Comparison of ENCODE assay signal across 8 cellular contexts in the genomic region with DNA sequence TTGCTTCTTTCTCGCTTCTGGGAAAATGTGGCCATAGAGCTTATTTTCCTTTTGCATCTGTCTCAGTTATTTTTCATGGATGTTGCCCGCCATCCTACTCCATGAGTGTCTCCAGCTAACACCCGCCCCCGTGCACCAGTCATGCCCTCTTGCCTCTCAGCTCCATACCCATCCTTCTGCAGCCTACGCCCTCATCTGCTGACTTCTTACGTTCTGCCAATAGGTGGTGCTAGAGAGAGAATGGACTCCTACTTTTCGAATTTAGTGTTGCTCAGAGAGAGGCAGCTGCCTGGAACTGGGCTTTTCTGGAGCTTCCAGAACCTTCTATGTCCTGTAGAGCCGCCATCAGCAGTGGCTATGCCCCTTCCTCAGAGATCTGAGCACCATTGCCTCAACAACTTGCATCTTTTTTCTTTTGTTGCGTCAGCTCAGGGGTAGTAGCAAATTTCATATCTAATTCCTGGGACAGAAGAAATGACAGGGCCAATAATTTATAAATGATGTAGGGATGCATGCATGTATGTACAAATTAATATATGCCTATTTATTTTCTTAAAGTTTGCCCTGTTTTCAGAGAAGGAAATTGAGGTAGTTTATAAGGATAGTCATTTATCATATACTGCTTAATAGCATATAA.
A peak's percentile ranks its signal among the peaks of the same experiment; 100 is the strongest.
DNase-seq lines count a peak whose midpoint lies in the region; ATAC-seq and TF ChIP-seq lines count a peak whose summit lies in the region.

No MANE protein-coding gene starts in this region.

- ATAC-seq in GM18505 (IDR thresholded peaks at IDR 0.05; ENCODE audit: unreplicated experiment), result peak; percentile 77
- peak; percentile 77 for ATAC-seq in omental fat pad (ENCODE audit: low FRiP score)
- no peak for ATAC-seq in activated T-helper 17 cell treated with anti-CD3 and anti-CD28 coated beads, Interleukin-2, amount 50 U/mL, for 72 hours (replicated peaks)
- no peak for ATAC-seq in HG03175 (IDR thresholded peaks at IDR 0.05; ENCODE audit: unreplicated experiment)

- no peak overlapping the region for H3K27ac ChIP-seq in HL-60 (replicated peaks)

- H3K4me1 Mint-ChIP-seq in activated T-helper 17 cell treated with anti-CD3 and anti-CD28 coated beads, Interleukin-2, amount 50 U/mL, for 72 hours, result no peaks in the 10 kb centered on the region

- no peaks in the 10 kb centered on the region for H3K27me3 ChIP-seq in HL-60 (ENCODE audit: insufficient read depth, poor library complexity, severe bottlenecking)

- DNase-seq in Ammon's horn (ENCODE audit: low spot score), result peak; percentile 59
- DNase-seq in HL-60 (ENCODE audit: low read depth in 1 of 2, low spot score in 1 of 2), result peak; percentile 1 to 2
- peak; percentile 38 for DNase-seq in SHP77 treated with DMSO at 0.1 percent for 48 hours (lab: John Stamatoyannopoulos, UW)
- DNase-seq in fibroblast of peridontal ligament (ENCODE audit: extremely low read depth), result peak; percentile 61
- no peak for DNase-seq in omental fat pad (ENCODE audit: low spot score)

- no peaks in the 10 kb centered on the region for H3K36me3 Mint-ChIP-seq in activated T-helper 17 cell treated with anti-CD3 and anti-CD28 coated beads, Interleukin-2, amount 50 U/mL, for 72 hours (ENCODE audit: low read depth)

- H3K27me3 Mint-ChIP-seq in activated T-helper 17 cell treated with anti-CD3 and anti-CD28 coated beads, Interleukin-2, amount 50 U/mL, for 72 hours, result no peaks in the 10 kb centered on the region

- TF ChIP-seq POLR2A in GM18505 (IDR thresholded peaks at IDR 0.05; ENCODE audit: borderline replicate concordance, extremely low read depth, insufficient read depth, insufficient read length), result no peak

- no peak overlapping the region for H3K4me3 ChIP-seq in HL-60 (replicated peaks; ENCODE audit: insufficient read depth, low read length)

- H3K27ac Mint-ChIP-seq in activated T-helper 17 cell treated with anti-CD3 and anti-CD28 coated beads, Interleukin-2, amount 50 U/mL, for 72 hours, result no peak overlapping the region

- TF ChIP-seq CTCF in HL-60 (IDR thresholded peaks at IDR 0.05; ENCODE audit: insufficient read depth, low read length), result peak; percentile 24
- no peak for TF ChIP-seq CTCF in omental fat pad (IDR thresholded peaks at IDR 0.05)

- H3K4me3 Mint-ChIP-seq in activated T-helper 17 cell treated with anti-CD3 and anti-CD28 coated beads, Interleukin-2, amount 50 U/mL, for 72 hours, result no peak overlapping the region

- H3K9me3 Mint-ChIP-seq in activated T-helper 17 cell treated with anti-CD3 and anti-CD28 coated beads, Interleukin-2, amount 50 U/mL, for 72 hours, result no peaks in the 10 kb centered on the region

Comparison
In these comparisons a context has a peak if more than half of its experiments do, and no peak if none do; other contexts are left out.
1. ATAC-seq: peak in GM18505 (single experiment) and omental fat pad (single experiment); none in activated T-helper 17 cell treated with anti-CD3 and anti-CD28 coated beads, Interleukin-2, amount 50 U/mL, for 72 hours (single experiment) and HG03175 (single experiment).